Comparison of ENCODE assay signal across 22 cellular contexts in the genomic region with DNA sequence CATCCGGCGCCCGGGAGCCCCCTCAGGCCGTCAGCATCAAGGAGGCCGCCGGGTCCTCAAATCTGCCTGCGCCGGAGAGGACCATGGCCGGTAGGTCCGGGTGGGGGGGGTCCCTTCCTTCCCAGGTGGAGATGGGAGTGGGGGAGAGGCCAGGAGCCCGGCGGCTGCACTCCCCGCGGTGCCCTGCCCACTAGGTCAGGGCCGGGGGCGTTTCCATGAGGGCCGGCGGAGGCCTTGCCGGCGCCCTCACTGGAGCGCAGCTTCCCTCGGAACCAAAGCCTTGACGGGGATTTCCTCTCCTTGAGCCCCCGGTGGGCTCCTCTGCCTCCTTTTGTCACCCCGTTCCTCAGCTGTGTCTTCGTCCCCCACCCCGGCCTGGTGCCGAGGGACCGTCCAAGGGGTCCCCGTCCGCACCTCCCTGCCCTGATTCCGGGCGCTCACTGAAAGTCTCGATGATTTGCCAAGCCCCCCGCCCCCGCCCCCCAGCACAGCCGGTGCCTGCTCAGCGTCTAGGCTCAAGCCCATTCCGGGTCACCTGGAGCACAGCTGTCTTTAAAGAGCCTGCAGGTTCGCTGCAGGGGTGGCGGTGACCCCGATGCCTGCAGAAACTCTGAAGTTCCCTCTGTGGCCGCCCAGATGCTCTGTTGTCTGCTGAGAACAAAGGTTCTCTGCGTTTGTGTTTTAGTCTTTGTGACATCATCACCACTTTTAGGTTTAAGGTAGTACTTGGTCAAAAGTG. TPM values are rescaled to one million over a fixed set of nuclear protein-coding genes. Genes with fewer than 3 reads are reported as not detected.
DNase-seq lines count a peak whose midpoint lies in the region; ATAC-seq and TF ChIP-seq lines count a peak whose summit lies in the region.
"Had no signal": no experiment of that assay in that cellular context is flagged by ENCODE, and none has a peak within 500 bp of the region (broad histone marks: within the 10 kb centered on the region; RNA-seq: fewer than 3 reads in every experiment).

No MANE protein-coding gene starts in this region.

- peaks cover 25 to 53% of the 10 kb centered on the region in 2 donors for H3K27me3 Mint-ChIP-seq in natural killer cell (ENCODE audit: low read depth in 2 of 2)
- H3K27me3 Mint-ChIP-seq in natural killer cell treated with Interleukin-12 subunit alpha and Interleukin-12 subunit beta and Interleukin-15 and Interleukin-18, amount 100 ng/mL, for 72 hours: peaks cover 22 to 25% of the 10 kb centered on the region in 2 donors

- H3K27me3 ChIP-seq in ectodermal cell (ENCODE audit: control insufficient read depth, insufficient read depth, low read length, poor library complexity, severe bottlenecking): peaks cover 65% of the 10 kb centered on the region
- peaks cover 62% of the 10 kb centered on the region for H3K27me3 ChIP-seq in iPS-20b (ENCODE audit: insufficient read depth, low read length)

- H3K27ac ChIP-seq in ectodermal cell (ENCODE audit: insufficient read depth, low read depth, low read length, poor library complexity, severe bottlenecking) (no peak overlapping the region), iPS-20b (ENCODE audit: low read length) (no peak overlapping the region)
- H3K27ac ChIP-seq: heart left ventricle, HL-60, SK-N-MC had no signal

- 3 to 4% methylated on average over 44 of the region's 44 CpGs for WGBS in ectodermal cell, 2 experiments

- intact Hi-C loops in natural killer cell (cut with micrococcal nuclease): no loop called here

- H3K9me3 Mint-ChIP-seq in natural killer cell: no peaks in the 10 kb centered on the region
- no peaks in the 10 kb centered on the region for H3K9me3 Mint-ChIP-seq in natural killer cell treated with Interleukin-12 subunit alpha and Interleukin-12 subunit beta and Interleukin-15 and Interleukin-18, amount 100 ng/mL, for 72 hours
- H3K9me3 Mint-ChIP-seq: type B pancreatic cell had no signal

- H3K36me3 ChIP-seq in ectodermal cell (ENCODE audit: control insufficient read depth, insufficient read depth, low read length) (no peaks in the 10 kb centered on the region), iPS-20b (ENCODE audit: insufficient read depth, low read depth, low read length) (no peaks in the 10 kb centered on the region)
- H3K36me3 ChIP-seq: heart left ventricle had no signal

- no peak for TF ChIP-seq CTCF in natural killer cell (IDR thresholded peaks at IDR 0.05)

- no peak overlapping the region for H3K27ac Mint-ChIP-seq in natural killer cell
- H3K27ac Mint-ChIP-seq in natural killer cell treated with Interleukin-12 subunit alpha and Interleukin-12 subunit beta and Interleukin-15 and Interleukin-18, amount 100 ng/mL, for 72 hours: no peak overlapping the region
- H3K27ac Mint-ChIP-seq: type B pancreatic cell had no signal

- H3K36me3 Mint-ChIP-seq in natural killer cell: no peaks in the 10 kb centered on the region
- H3K36me3 Mint-ChIP-seq in natural killer cell treated with Interleukin-12 subunit alpha and Interleukin-12 subunit beta and Interleukin-15 and Interleukin-18, amount 100 ng/mL, for 72 hours: no peaks in the 10 kb centered on the region
- H3K36me3 Mint-ChIP-seq: type B pancreatic cell had no signal

- H3K9me3 ChIP-seq in ectodermal cell (ENCODE audit: control insufficient read depth, low read length) (no peaks in the 10 kb centered on the region), iPS-20b (ENCODE audit: insufficient read depth, low read depth, low read length) (no peaks in the 10 kb centered on the region)
- H3K9me3 ChIP-seq: heart left ventricle had no signal

- DNase-seq in natural killer cell: no peak
- no peak for DNase-seq in natural killer cell treated with Interleukin-12 subunit alpha and Interleukin-12 subunit beta and Interleukin-15 and Interleukin-18, amount 100 ng/mL, for 72 hours (ENCODE audit: low spot score)
- no peak for DNase-seq in NCI-H526 treated with DMSO at 0.1 percent for 48 hours (lab: John Stamatoyannopoulos, UW)
- DNase-seq in SIG-M5 treated with dmso at 0.1 percent for 504 hours (lab: John Stamatoyannopoulos, UW; ENCODE audit: unreplicated experiment): no peak
- DNase-seq in stimulated activated naive CD4-positive, alpha-beta T cell treated with Interleukin-2 at 50 U/mL for 16 hours (lab: John Stamatoyannopoulos, UW): no peak
- DNase-seq in activated gamma-delta T cell (lab: John Stamatoyannopoulos, UW): no peak
- DNase-seq: activated CD4-positive, alpha-beta T cell treated with anti-CD3 and anti-CD28 coated beads, Interleukin-2, amount 50 U/mL, for 4 hours; activated effector memory CD4-positive, alpha-beta T cell treated with anti-CD3 and anti-CD28 coated beads, Interleukin-2, amount 50 U/mL, for 16 hours; heart left ventricle; NCI-H1436; NCI-H524 had no signal

- H3K9ac ChIP-seq in iPS-20b (ENCODE audit: low read depth, low read length): peak overlapping the region; percentile 37; the same call in 1 of the 2 replicates

- H3K4me3 Mint-ChIP-seq in natural killer cell: peak overlapping the region; percentile 28
- no peak overlapping the region for H3K4me3 Mint-ChIP-seq in natural killer cell treated with Interleukin-12 subunit alpha and Interleukin-12 subunit beta and Interleukin-15 and Interleukin-18, amount 100 ng/mL, for 72 hours
- H3K4me3 Mint-ChIP-seq: type B pancreatic cell had no signal

- ATAC-seq in natural killer cell: no peak
- ATAC-seq in natural killer cell treated with Interleukin-12 subunit alpha and Interleukin-12 subunit beta and Interleukin-15 and Interleukin-18, amount 100 ng/mL, for 72 hours: no peak
- ATAC-seq: heart left ventricle, K562, sciatic nerve had no signal

- H3K4me3 ChIP-seq in ectodermal cell (ENCODE audit: insufficient read depth, low read depth, low read length) (peak overlapping the region; percentile 6), iPS-20b (ENCODE audit: low read length) (peak overlapping the region; percentile 44)
- H3K4me3 ChIP-seq: K562, SK-N-MC had no signal

- H3K4me1 ChIP-seq in ectodermal cell (ENCODE audit: control insufficient read depth, insufficient read depth, low read length): peaks cover 31% of the 10 kb centered on the region
- H3K4me1 ChIP-seq in iPS-20b (ENCODE audit: insufficient read depth, low read length): peaks cover 6% of the 10 kb centered on the region; the same call in 1 of the 2 replicates

- H3K4me1 Mint-ChIP-seq in natural killer cell: peaks cover 6 to 44% of the 10 kb centered on the region in 2 donors
- H3K4me1 Mint-ChIP-seq in natural killer cell treated with Interleukin-12 subunit alpha and Interleukin-12 subunit beta and Interleukin-15 and Interleukin-18, amount 100 ng/mL, for 72 hours (ENCODE audit: low read depth in 2 of 2): peaks cover 11 to 16% of the 10 kb centered on the region in 2 donors

RNA-seq across cellular contexts. Expression of a gene that starts 0.6 kb away (rescaled TPM):
- total RNA-seq in natural killer cell: 1 to 10 TPM in 1 of 3 donors, under 1 TPM in 2; 0.48 to 4.1 (median 0.75) TPM
- not detected for total RNA-seq in natural killer cell treated with Interleukin-12 subunit alpha and Interleukin-12 subunit beta and Interleukin-15 and Interleukin-18, amount 100 ng/mL, for 72 hours
- 0.22 TPM for polyA plus RNA-seq in ectodermal cell (2013, experiment 1 of 4)
- 0.41 TPM for polyA plus RNA-seq in ectodermal cell (2013, experiment 2 of 4)
- 0.37 TPM for polyA plus RNA-seq in ectodermal cell (2013, experiment 3 of 4)
- 0.36 TPM for polyA plus RNA-seq in ectodermal cell (2013, experiment 4 of 4)
- total RNA-seq: kidney epithelial cell; lung microvascular endothelial cell; osteocyte; T-helper 2 cell treated with Interferon-gamma antibody and Interleukin-4, amounts not matched to agents 100 ng/mL and 5 ng/mL, for 36 hours had no signal

RNA-seq across cellular contexts. Expression of a gene that starts 8.2 kb away (rescaled TPM):
- under 1 TPM in 2 of 3 donors, not detected in 1; 0.31 to 0.33 TPM for total RNA-seq in natural killer cell
- not detected for total RNA-seq in natural killer cell treated with Interleukin-12 subunit alpha and Interleukin-12 subunit beta and Interleukin-15 and Interleukin-18, amount 100 ng/mL, for 72 hours
- polyA plus RNA-seq in ectodermal cell (2013, experiment 1 of 4): not detected
- polyA plus RNA-seq in ectodermal cell (2013, experiment 2 of 4): not detected
- not detected for polyA plus RNA-seq in ectodermal cell (2013, experiment 3 of 4)
- not detected for polyA plus RNA-seq in ectodermal cell (2013, experiment 4 of 4)
- total RNA-seq: heart left ventricle; kidney epithelial cell; lung microvascular endothelial cell; osteocyte; sciatic nerve; T-helper 2 cell treated with Interferon-gamma antibody and Interleukin-4, amounts not matched to agents 100 ng/mL and 5 ng/mL, for 36 hours had no signal
- polyA plus RNA-seq: heart left ventricle had no signal

RNA-seq across cellular contexts. Expression of a gene that starts 38.4 kb away (rescaled TPM):
- 100 to 1,000 TPM; 357 to 682 (median 425) TPM for total RNA-seq in natural killer cell
- 100 to 1,000 TPM; 202 to 211 TPM for total RNA-seq in natural killer cell treated with Interleukin-12 subunit alpha and Interleukin-12 subunit beta and Interleukin-15 and Interleukin-18, amount 100 ng/mL, for 72 hours
- polyA plus RNA-seq in ectodermal cell (2013, experiment 1 of 4): 2.6 TPM
- 2.1 TPM for polyA plus RNA-seq in ectodermal cell (2013, experiment 2 of 4)
- polyA plus RNA-seq in ectodermal cell (2013, experiment 3 of 4): 1.5 TPM
- polyA plus RNA-seq in ectodermal cell (2013, experiment 4 of 4): 1.4 TPM
